ENCODE assay signal across 15 cellular contexts in genomic region chr4:8332891-8333331, GRCh38.
"Had no signal": no experiment of that assay in that cellular context is flagged by ENCODE, and none has a peak within 500 bp of the region (broad histone marks: within the 10 kb centered on the region; RNA-seq: fewer than 3 reads in every experiment).

No MANE protein-coding gene starts in this region.

- DNase-seq: activated CD4-positive, alpha-beta T cell treated with anti-CD3 and anti-CD28 coated beads for 1 hour; activated CD8-positive, alpha-beta T cell treated with anti-CD3 and anti-CD28 coated beads, Interleukin-2, amount 10 ng/mL, durations not matched to agents 7 days and 5 days; activated naive CD4-positive, alpha-beta T cell treated with anti-CD3 and anti-CD28 coated beads, Interleukin-2, amount 50 U/mL, for 16 hours; adrenal gland; cerebellar nuclear complex; T-helper 17 cell had no signal

- H3K4me3 ChIP-seq: adrenal gland, body of pancreas, left lung, ovary, tibial artery had no signal

- H3K27me3 ChIP-seq: adrenal gland, body of pancreas, foreskin keratinocyte, left lung, ovary, tibial artery had no signal

- H3K4me1 Mint-ChIP-seq: activated T-helper 17 cell treated with anti-CD3 and anti-CD28 coated beads, Interleukin-2, amount 50 U/mL, for 72 hours; neural crest cell; T-helper 17 cell had no signal

- H3K4me3 Mint-ChIP-seq: activated CD8-positive, alpha-beta T cell treated with anti-CD3 and anti-CD28 coated beads, Interleukin-2, amount 10 ng/mL, durations not matched to agents 7 days and 5 days; activated T-helper 17 cell treated with anti-CD3 and anti-CD28 coated beads, Interleukin-2, amount 50 U/mL, for 72 hours; neural crest cell; T-helper 17 cell had no signal

- H3K36me3 ChIP-seq: adrenal gland, left lung, ovary, tibial artery had no signal

- H3K27me3 Mint-ChIP-seq: T-helper 17 cell had no signal

- H3K9me3 ChIP-seq: adrenal gland, body of pancreas, ovary had no signal

- FAIRE-seq: endometrium, TTC549 had no signal

- H3K27ac ChIP-seq: adrenal gland, body of pancreas, foreskin keratinocyte, left lung, ovary, tibial artery had no signal

- H3K27ac Mint-ChIP-seq: activated CD8-positive, alpha-beta T cell treated with anti-CD3 and anti-CD28 coated beads, Interleukin-2, amount 10 ng/mL, durations not matched to agents 7 days and 5 days; activated T-helper 17 cell treated with anti-CD3 and anti-CD28 coated beads, Interleukin-2, amount 50 U/mL, for 72 hours; T-helper 17 cell had no signal

- ATAC-seq: activated CD8-positive, alpha-beta T cell treated with anti-CD3 and anti-CD28 coated beads, Interleukin-2, amount 10 ng/mL, durations not matched to agents 7 days and 5 days; activated T-helper 17 cell treated with anti-CD3 and anti-CD28 coated beads, Interleukin-2, amount 50 U/mL, for 72 hours; body of pancreas; foreskin keratinocyte; left lung; T-helper 17 cell had no signal
